Comparison of ENCODE assay signal across 8 cellular contexts in genomic region chr14:70808023-70808401, GRCh38. TPM values are rescaled to one million over a fixed set of nuclear protein-coding genes. Genes with fewer than 3 reads are reported as not detected.
DNase-seq lines count a peak whose midpoint lies in the region; ATAC-seq and TF ChIP-seq lines count a peak whose summit lies in the region.

No MANE protein-coding gene starts in this region.

- peak overlapping the region; percentile 65 for H3K4me3 ChIP-seq in CD8-positive, alpha-beta T cell (ENCODE audit: low read depth, low read length)
- H3K4me3 ChIP-seq in HEK293 (ENCODE audit: low read depth, low read length) (peak overlapping the region; percentile 85), urinary bladder (ENCODE audit: low read depth, low read length) (peak overlapping the region; percentile 83)

- no peaks in the 10 kb centered on the region for H3K36me3 ChIP-seq in CD8-positive, alpha-beta T cell (ENCODE audit: insufficient read depth, low read length)
- H3K36me3 ChIP-seq in HEK293 (ENCODE audit: control insufficient read depth in 2 of 2, insufficient read depth in 1 of 2, low read length in 2 of 2) (no peaks in the 10 kb centered on the region), urinary bladder (ENCODE audit: insufficient read depth) (no peaks in the 10 kb centered on the region)

- peak; percentile 43 for ATAC-seq in CD8-positive, alpha-beta T cell
- no peak for ATAC-seq in natural killer cell treated with Interleukin-12 subunit alpha and Interleukin-12 subunit beta and Interleukin-15 and Interleukin-18, amount 100 ng/mL, for 72 hours
- ATAC-seq in GM21360 (IDR thresholded peaks at IDR 0.05; ENCODE audit: unreplicated experiment): no peak

- peak in 6 of 7 experiments; percentile 42 to 75 (median 64) for DNase-seq in CD8-positive, alpha-beta T cell
- peak; percentile 34 for DNase-seq in T-helper 9 cell
- peak; percentile 74 for DNase-seq in cerebellar cortex (ENCODE audit: low spot score)
- DNase-seq in natural killer cell treated with Interleukin-12 subunit alpha and Interleukin-12 subunit beta and Interleukin-15 and Interleukin-18, amount 100 ng/mL, for 72 hours (ENCODE audit: low spot score): no peak
- no peak for DNase-seq in AG08396 (ENCODE audit: low spot score)

- H3K36me3 Mint-ChIP-seq in CD8-positive, alpha-beta T cell: no peaks in the 10 kb centered on the region
- H3K36me3 Mint-ChIP-seq in natural killer cell treated with Interleukin-12 subunit alpha and Interleukin-12 subunit beta and Interleukin-15 and Interleukin-18, amount 100 ng/mL, for 72 hours: no peaks in the 10 kb centered on the region

- intact Hi-C loops in CD8-positive, alpha-beta T cell (cut with DNase I, micrococcal nuclease): loop anchor here (2.0 to 5.0 kb wide), 8 partner anchors 93 to 1196 kb away; partner anchors contain the start of genes MED6 (in 1 of the 2), SIPA1L1 (in 1 of the 2), SUSD6 (in 1 of the 2) and TTC9 (in 1 of the 2)

- H3K9me3 Mint-ChIP-seq in CD8-positive, alpha-beta T cell: no peaks in the 10 kb centered on the region
- no peaks in the 10 kb centered on the region for H3K9me3 Mint-ChIP-seq in natural killer cell treated with Interleukin-12 subunit alpha and Interleukin-12 subunit beta and Interleukin-15 and Interleukin-18, amount 100 ng/mL, for 72 hours

- peaks cover 12% of the 10 kb centered on the region for H3K4me1 ChIP-seq in CD8-positive, alpha-beta T cell (ENCODE audit: insufficient read depth, low read length)
- H3K4me1 ChIP-seq in HEK293 (ENCODE audit: control insufficient read depth, insufficient read depth, low read length) (peaks cover 4% of the 10 kb centered on the region; the same call in 1 of the 2 replicates), urinary bladder (ENCODE audit: insufficient read depth) (no peaks in the 10 kb centered on the region)

- no peak overlapping the region for H3K27ac ChIP-seq in CD8-positive, alpha-beta T cell (ENCODE audit: low read depth, low read length)
- no peak overlapping the region for H3K27ac ChIP-seq in HEK293 (ENCODE audit: extremely low read depth, low read depth, low read length)
- H3K27ac ChIP-seq in urinary bladder (ENCODE audit: low read depth): no peak overlapping the region

- CTCF ChIA-PET in CD8-positive, alpha-beta T cell (lab: Charles Lee): interaction anchor here (0.6 to 2.4 kb wide), 3 partner anchors 10 to 31 kb away, joined by 3 to 25 read pairs (median 4); no protein-coding TSS in a partner anchor
- CTCF ChIA-PET in HEK293 (lab: Yijun Ruan, JAX): interaction anchor here (0.6 to 2.9 kb wide), 3 partner anchors 10 to 240 kb away, joined by 3 to 12 read pairs (median 3); no protein-coding TSS in a partner anchor

- H3K9me3 ChIP-seq in CD8-positive, alpha-beta T cell (ENCODE audit: low read length): no peaks in the 10 kb centered on the region
- H3K9me3 ChIP-seq in HEK293 (ENCODE audit: control insufficient read depth, insufficient read depth, low read depth, low read length): no peaks in the 10 kb centered on the region

- peak overlapping the region; percentile 84 for H3K4me3 Mint-ChIP-seq in CD8-positive, alpha-beta T cell
- H3K4me3 Mint-ChIP-seq in natural killer cell treated with Interleukin-12 subunit alpha and Interleukin-12 subunit beta and Interleukin-15 and Interleukin-18, amount 100 ng/mL, for 72 hours: no peak overlapping the region

- H3K27me3 ChIP-seq in CD8-positive, alpha-beta T cell (ENCODE audit: insufficient read depth, low read length): no peaks in the 10 kb centered on the region

- H3K4me1 Mint-ChIP-seq in CD8-positive, alpha-beta T cell (ENCODE audit: low read depth): peaks cover 11% of the 10 kb centered on the region
- H3K4me1 Mint-ChIP-seq in natural killer cell treated with Interleukin-12 subunit alpha and Interleukin-12 subunit beta and Interleukin-15 and Interleukin-18, amount 100 ng/mL, for 72 hours (ENCODE audit: low read depth in 2 of 2): peaks cover 10 to 17% of the 10 kb centered on the region in 2 donors

- POLR2A ChIA-PET in CD8-positive, alpha-beta T cell (lab: Charles Lee): interaction anchor here (0.7 kb wide), 2 partner anchors 97 to 106 kb away, joined by 3 to 6 read pairs; no protein-coding TSS in a partner anchor
- POLR2A ChIA-PET in HEK293 (lab: Yijun Ruan, JAX): interaction anchor here (0.6 to 1.1 kb wide), 2 partner anchors 9 to 688 kb away, joined by 4 to 5 read pairs; no protein-coding TSS in a partner anchor

- no peak for TF ChIP-seq CTCF in CD8-positive, alpha-beta T cell (IDR thresholded peaks at IDR 0.05)
- TF ChIP-seq CTCF in HEK293 (tag by site-specific recombination; IDR thresholded peaks at IDR 0.05): no peak

- no peaks in the 10 kb centered on the region for H3K27me3 Mint-ChIP-seq in CD8-positive, alpha-beta T cell (ENCODE audit: low read depth)
- H3K27me3 Mint-ChIP-seq in natural killer cell treated with Interleukin-12 subunit alpha and Interleukin-12 subunit beta and Interleukin-15 and Interleukin-18, amount 100 ng/mL, for 72 hours: peaks cover 0 to 17% of the 10 kb centered on the region in 2 donors

- H3K27ac Mint-ChIP-seq in CD8-positive, alpha-beta T cell: peak overlapping the region; percentile 80
- peak overlapping the region; percentile 15 to 18 for H3K27ac Mint-ChIP-seq in natural killer cell treated with Interleukin-12 subunit alpha and Interleukin-12 subunit beta and Interleukin-15 and Interleukin-18, amount 100 ng/mL, for 72 hours

- WGBS in urinary bladder: 9% methylated on average over 6 of the region's 6 CpGs

TF ChIP-seq in HEK293, 187 proteins besides CTCF, POLR2A, EP300 and RAD21 (continues in another document):
- TF ChIP-seq ZBTB8A (tag by site-specific recombination; IDR thresholded peaks at IDR 0.05) (peak; percentile 44; the same call in 1 of the 2 replicates), ZNF529 (tag by site-specific recombination; IDR thresholded peaks at IDR 0.05; ENCODE audit: insufficient replicate concordance) (no peak), ZBTB17 (tag by site-specific recombination; IDR thresholded peaks at IDR 0.05) (peak; percentile 19; the same call in 1 of the 2 replicates), ZFP37 (tag by site-specific recombination; IDR thresholded peaks at IDR 0.05) (no peak), PRDM10 (tag by site-specific recombination; IDR thresholded peaks at IDR 0.05) (peak; percentile 87), ZNF423 (tag by site-specific recombination; IDR thresholded peaks at IDR 0.05) (no peak), ZNF600 (tag by site-specific recombination; IDR thresholded peaks at IDR 0.05) (no peak), GLIS2 (tag by site-specific recombination; IDR thresholded peaks at IDR 0.05) (no peak), ZFP3 (tag by site-specific recombination; IDR thresholded peaks at IDR 0.05; ENCODE audit: low read depth) (no peak)
- TF ChIP-seq, protein P1, sequence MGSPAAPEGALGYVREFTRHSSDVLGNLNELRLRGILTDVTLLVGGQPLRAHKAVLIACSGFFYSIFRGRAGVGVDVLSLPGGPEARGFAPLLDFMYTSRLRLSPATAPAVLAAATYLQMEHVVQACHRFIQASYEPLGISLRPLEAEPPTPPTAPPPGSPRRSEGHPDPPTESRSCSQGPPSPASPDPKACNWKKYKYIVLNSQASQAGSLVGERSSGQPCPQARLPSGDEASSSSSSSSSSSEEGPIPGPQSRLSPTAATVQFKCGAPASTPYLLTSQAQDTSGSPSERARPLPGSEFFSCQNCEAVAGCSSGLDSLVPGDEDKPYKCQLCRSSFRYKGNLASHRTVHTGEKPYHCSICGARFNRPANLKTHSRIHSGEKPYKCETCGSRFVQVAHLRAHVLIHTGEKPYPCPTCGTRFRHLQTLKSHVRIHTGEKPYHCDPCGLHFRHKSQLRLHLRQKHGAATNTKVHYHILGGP (tag by site-specific recombination; IDR thresholded peaks at IDR 0.05): no peak

RNA-seq across cellular contexts. Expression of gene MAP3K9, which starts 1.3 kb away (rescaled TPM):
- 10 to 100 TPM in 1 of 2 experiments, 1 to 10 TPM in 1; 9.8 to 10.8 TPM for total RNA-seq in CD8-positive, alpha-beta T cell
- 10 to 100 TPM in 1 of 2 donors, 1 to 10 TPM in 1; 4.2 to 13.7 TPM for total RNA-seq in natural killer cell treated with Interleukin-12 subunit alpha and Interleukin-12 subunit beta and Interleukin-15 and Interleukin-18, amount 100 ng/mL, for 72 hours
- total RNA-seq in urinary bladder: 2.7 TPM
- 0.25 TPM for polyA plus RNA-seq in urinary bladder

Comparison
In these comparisons a context has a peak if more than half of its experiments do, and no peak if none do; other contexts are left out.
1. DNase-seq: peak in CD8-positive, alpha-beta T cell (6 of 7), T-helper 9 cell (single experiment) and cerebellar cortex (single experiment); none in natural killer cell treated with Interleukin-12 subunit alpha and Interleukin-12 subunit beta and Interleukin-15 and Interleukin-18, amount 100 ng/mL, for 72 hours (single experiment) and AG08396 (single experiment).
2. Peak in every context shown above with its lines, with median percentiles within 50 percentile points of each other: H3K4me3 ChIP-seq.